In the genomic region with DNA sequence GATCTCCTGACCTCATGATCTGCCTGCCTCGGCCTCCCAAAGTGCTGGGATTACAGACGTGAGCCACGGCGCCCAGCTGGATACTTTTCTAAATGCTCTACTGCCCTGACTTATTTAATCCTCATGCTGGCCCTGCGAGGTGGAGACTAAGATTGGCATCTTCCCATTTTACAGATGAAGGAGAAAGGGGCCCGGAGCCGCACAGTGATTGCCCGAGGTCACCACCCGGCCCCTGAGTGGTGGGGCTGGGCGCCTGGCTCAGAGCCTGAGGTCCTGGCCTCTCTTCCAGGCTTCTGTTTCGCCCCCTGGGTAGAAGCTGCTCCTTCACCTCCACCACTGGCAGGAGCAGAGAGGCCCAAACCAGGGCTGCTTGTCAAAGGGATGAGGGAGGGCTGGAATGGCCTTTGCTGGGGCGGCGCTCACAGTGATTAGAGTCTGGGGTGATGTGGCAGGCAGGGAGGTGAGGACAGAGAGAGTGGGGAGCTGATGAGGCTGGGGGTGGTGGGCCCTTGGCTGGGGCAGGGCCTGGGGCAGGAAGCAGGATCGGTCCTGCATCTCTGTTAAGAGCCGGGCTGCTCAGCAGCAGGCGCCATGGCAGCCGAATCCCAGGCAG, we compare ENCODE assay signal across 26 cellular contexts. TPM values are rescaled to one million over a fixed set of nuclear protein-coding genes. Genes with fewer than 3 reads are reported as not detected.
"Had no signal": no experiment of that assay in that cellular context is flagged by ENCODE, and none has a peak within 500 bp of the region (broad histone marks: within the 10 kb centered on the region; RNA-seq: fewer than 3 reads in every experiment).

No MANE protein-coding gene starts in this region.

- H3K4me1 ChIP-seq: breast epithelium, SJSA1 had no signal

- H3K4me3 ChIP-seq: breast epithelium, SJSA1 had no signal

- H3K36me3 ChIP-seq: breast epithelium, SJSA1 had no signal

- ATAC-seq: activated CD8-positive, alpha-beta memory T cell treated with anti-CD3 and anti-CD28 coated beads, Interleukin-2, amount 10 ng/mL, durations not matched to agents 7 days and 5 days; SK-N-SH treated with all-trans-retinoic acid at 6 μM for 48 hours; WTC11 had no signal

- DNase-seq: activated CD4-positive, alpha-beta T cell treated with anti-CD3 and anti-CD28 coated beads, Interleukin-2, amount 10 ng/mL, durations not matched to agents 24 days and 14 days; activated CD4-positive, alpha-beta T cell treated with anti-CD3 and anti-CD28 coated beads, Interleukin-2, amount 50 U/mL, for 48 hours; activated CD4-positive, CD25-positive, alpha-beta regulatory T cell treated with anti-CD3 and anti-CD28 coated beads, Interleukin-2, amount 50 U/mL, for 72 hours; activated CD8-positive, alpha-beta memory T cell treated with anti-CD3 and anti-CD28 coated beads, Interleukin-2, amount 10 ng/mL, durations not matched to agents 7 days and 5 days; activated effector memory CD4-positive, alpha-beta T cell treated with Interleukin-2 at 50 U/mL for 16 hours; activated naive CD4-positive, alpha-beta T cell; activated T-cell treated with anti-CD3 and anti-CD28 coated beads, Interleukin-2, amount 50 U/mL, for 24 hours; caudate nucleus; KG1; MV-4-11; NCI-H1105; NCI-H1436 treated with DMSO at 0.1 percent for 48 hours; NCI-H1930; NCI-H2227 treated with DMSO at 0.1 percent for 48 hours; NCI-H446 treated with DMSO at 0.1 percent for 48 hours; NCI-H524 treated with DMSO at 0.1 percent for 48 hours; NCI-H82 had no signal

- H3K9me3 ChIP-seq: breast epithelium, SJSA1 had no signal

- H3K27ac ChIP-seq: breast epithelium, SJSA1 had no signal

RNA-seq across cellular contexts. Expression of a gene that starts 15.4 kb away (rescaled TPM):
- total RNA-seq: activated CD4-positive, alpha-beta T cell treated with anti-CD3 and anti-CD28 coated beads, Interleukin-2, amount 10 ng/mL, durations not matched to agents 24 days and 14 days; activated CD8-positive, alpha-beta memory T cell treated with anti-CD3 and anti-CD28 coated beads, Interleukin-2, amount 10 ng/mL, durations not matched to agents 7 days and 5 days; activated T-helper 1 cell treated with anti-CD3 and anti-CD28 coated beads, Interleukin-12 subunit alpha, Interleukin-12 subunit beta, Interleukin-2, Interleukin-4 antibody, amounts not matched to agents 30 ng/mL and 10 ng/mL and 1 ng/mL, durations not matched to agents 14 hours and 24 hours and 36 hours; aorta; LHCN-M2; M059J; SJSA1 had no signal
- polyA plus RNA-seq: aorta, IgD-negative memory B cell had no signal

RNA-seq across cellular contexts. Expression of a gene that starts 53.3 kb away (rescaled TPM):
- total RNA-seq: activated CD4-positive, alpha-beta T cell treated with anti-CD3 and anti-CD28 coated beads, Interleukin-2, amount 10 ng/mL, durations not matched to agents 24 days and 14 days; activated T-helper 1 cell treated with anti-CD3 and anti-CD28 coated beads, Interleukin-12 subunit alpha, Interleukin-12 subunit beta, Interleukin-2, Interleukin-4 antibody, amounts not matched to agents 30 ng/mL and 10 ng/mL and 1 ng/mL, durations not matched to agents 14 hours and 24 hours and 36 hours; LHCN-M2; SJSA1 had no signal
- polyA plus RNA-seq: IgD-negative memory B cell had no signal
